Comparison of ENCODE assay signal across 10 cellular contexts in the genomic region with DNA sequence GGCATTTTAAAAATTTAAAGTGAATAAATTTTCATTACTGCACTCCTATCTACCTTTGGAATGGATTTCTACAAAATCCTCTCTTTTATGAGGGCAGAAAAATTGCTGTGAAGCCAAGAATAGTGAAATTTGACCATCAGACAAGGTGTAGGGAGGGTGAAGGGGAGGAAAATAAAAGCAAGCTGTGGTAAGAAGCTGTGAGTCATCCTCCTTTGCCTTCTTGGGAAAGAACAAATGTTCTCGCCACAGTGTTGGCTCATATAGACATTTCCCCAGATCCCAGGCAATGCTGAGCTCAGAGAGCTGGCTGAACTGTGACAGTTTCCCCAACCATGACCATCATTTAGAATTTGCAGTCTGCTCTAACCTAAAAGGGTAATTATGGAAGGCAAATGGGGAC.
DNase-seq lines count a peak whose midpoint lies in the region; ATAC-seq and TF ChIP-seq lines count a peak whose summit lies in the region.
"Had no signal": no experiment of that assay in that cellular context is flagged by ENCODE, and none has a peak within 500 bp of the region (broad histone marks: within the 10 kb centered on the region; RNA-seq: fewer than 3 reads in every experiment).

No MANE protein-coding gene starts in this region.

- peaks cover 7 to 27% of the 10 kb centered on the region in 2 experiments for H3K36me3 ChIP-seq in mesenchymal stem cell (ENCODE audit: control insufficient read depth in 1 of 2, insufficient read depth in 2 of 2, low read depth in 1 of 2, low read length in 2 of 2)

- no peak overlapping the region for H2BK12ac ChIP-seq in mesenchymal stem cell (ENCODE audit: low read length in 2 of 2)

- H3K4me3 ChIP-seq in choroid plexus epithelial cell (ENCODE audit: low read depth, low read length) = no peak overlapping the region
- no peak overlapping the region for H3K4me3 ChIP-seq in mesenchymal stem cell (ENCODE audit: insufficient read depth in 1 of 2, low read depth in 1 of 2, low read length in 2 of 2)
- H3K4me3 ChIP-seq: Peyer's patch had no signal

- ATAC-seq in HG02885 (IDR thresholded peaks at IDR 0.05; ENCODE audit: poor library complexity, unreplicated experiment) (no peak), HG03520 (IDR thresholded peaks at IDR 0.05; ENCODE audit: unreplicated experiment) (no peak)

- no peak overlapping the region for H4K8ac ChIP-seq in mesenchymal stem cell (ENCODE audit: low read length)

- H3K4ac ChIP-seq in mesenchymal stem cell (ENCODE audit: low read depth in 1 of 2, low read length in 2 of 2) = no peak overlapping the region

- H2BK15ac ChIP-seq in mesenchymal stem cell (ENCODE audit: low read depth, poor library complexity, severe bottlenecking) = no peak overlapping the region

- TF ChIP-seq CTCF in choroid plexus epithelial cell (conservative IDR thresholded peaks at IDR 0.05; ENCODE audit: low read depth, low read length) = no peak

- H4K91ac ChIP-seq in mesenchymal stem cell (ENCODE audit: low read length) = no peak overlapping the region

- H3K4me2 ChIP-seq in mesenchymal stem cell (ENCODE audit: low read length, poor library complexity, severe bottlenecking) = no peak overlapping the region

- H3K27ac ChIP-seq in mesenchymal stem cell (ENCODE audit: low read length, poor library complexity, severe bottlenecking) = no peak overlapping the region

- H3K18ac ChIP-seq in mesenchymal stem cell (ENCODE audit: low read depth in 1 of 2, low read length in 2 of 2) = no peak overlapping the region

- no peaks in the 10 kb centered on the region for H3K9me3 ChIP-seq in mesenchymal stem cell (ENCODE audit: control insufficient read depth, low read length)
- H3K9me3 ChIP-seq: Peyer's patch had no signal

- 9% methylated on average over 1 of the region's 1 CpG for WGBS in mesenchymal stem cell

- H2AK5ac ChIP-seq in mesenchymal stem cell (ENCODE audit: low read length, severe bottlenecking) = no peak overlapping the region

- H3K27me3 ChIP-seq in mesenchymal stem cell (ENCODE audit: control insufficient read depth in 1 of 2, insufficient read depth in 1 of 2, low read length in 2 of 2) = no peaks in the 10 kb centered on the region
- H3K27me3 ChIP-seq: Peyer's patch had no signal

- peaks cover 3% of the 10 kb centered on the region for H3K4me1 ChIP-seq in mesenchymal stem cell (ENCODE audit: control insufficient read depth, insufficient read depth, low read depth, low read length)

- no peak overlapping the region for H2BK5ac ChIP-seq in mesenchymal stem cell (ENCODE audit: low read depth, low read length, poor library complexity, severe bottlenecking)

- no peak overlapping the region for H2BK120ac ChIP-seq in mesenchymal stem cell (ENCODE audit: low read depth, low read length)

- peaks cover 2% of the 10 kb centered on the region for H3K79me1 ChIP-seq in mesenchymal stem cell (replicated peaks; ENCODE audit: low read length, poor library complexity, severe bottlenecking)

- H3K23ac ChIP-seq in mesenchymal stem cell (ENCODE audit: low read length in 2 of 2) = no peak overlapping the region

- H2AFZ ChIP-seq in mesenchymal stem cell (ENCODE audit: low read depth, low read length) = no peak overlapping the region

- DNase-seq in A172 (ENCODE audit: low spot score) (peak; percentile 88), MV-4-11 (lab: John Stamatoyannopoulos, UW) (peak; percentile 75), choroid plexus epithelial cell (ENCODE audit: low read depth) (peak; percentile 97), mesenchymal stem cell (peak; percentile 93), foreskin melanocyte (no peak)
- no peak for DNase-seq in activated CD8-positive, alpha-beta memory T cell treated with anti-CD3 and anti-CD28 coated beads for 24 hours
- DNase-seq: activated gamma-delta T cell, Peyer's patch had no signal

- H3K9ac ChIP-seq in mesenchymal stem cell (ENCODE audit: low read length) = no peak overlapping the region

- H3K14ac ChIP-seq in mesenchymal stem cell (ENCODE audit: low read length in 2 of 2) = no peak overlapping the region

Comparison
In these comparisons a context has a peak if more than half of its experiments do, and no peak if none do; other contexts are left out.
1. DNase-seq: peak in A172 (single experiment), MV-4-11 (single experiment), choroid plexus epithelial cell (single experiment) and mesenchymal stem cell (single experiment); none in activated CD8-positive, alpha-beta memory T cell treated with anti-CD3 and anti-CD28 coated beads for 24 hours (single experiment) and foreskin melanocyte (single experiment).